In the genomic region with DNA sequence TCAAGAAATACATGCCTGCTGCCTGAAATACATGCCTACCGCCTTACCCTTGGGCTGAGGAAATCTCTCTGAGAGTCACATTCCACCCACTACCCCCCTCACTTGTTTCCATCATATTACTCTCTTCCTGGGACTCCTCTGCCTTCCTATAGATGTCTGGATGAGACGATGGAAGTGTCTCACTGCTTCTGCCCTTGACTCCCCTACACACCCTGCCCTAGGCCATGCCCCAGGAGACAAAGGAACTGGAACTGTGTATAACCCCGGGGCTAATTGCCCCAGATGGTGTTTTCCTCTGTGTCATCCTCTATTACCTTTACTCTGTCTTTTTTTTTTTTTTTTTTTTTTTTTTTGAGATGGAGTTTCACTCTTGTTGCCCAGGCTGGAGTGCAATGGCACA, we compare ENCODE assay signal across 23 cellular contexts.
"Had no signal": no experiment of that assay in that cellular context is flagged by ENCODE, and none has a peak within 500 bp of the region (broad histone marks: within the 10 kb centered on the region; RNA-seq: fewer than 3 reads in every experiment).

No MANE protein-coding gene starts in this region.

- DNase-seq: effector memory CD8-positive, alpha-beta T cell; glutamatergic neuron; left lung; lower lobe of right lung; natural killer cell; posterior cingulate gyrus; spleen; stimulated activated CD4-positive, alpha-beta T cell treated with anti-CD3 and anti-CD28 coated beads, Interleukin-15, amount 100 ng/mL, for 24 hours; stimulated activated CD4-positive, alpha-beta T cell treated with anti-CD3 and anti-CD28 coated beads, Interleukin-2, amount 100 ng/mL, for 24 hours; stimulated activated CD4-positive, alpha-beta T cell treated with anti-CD3 and anti-CD28 coated beads, Interleukin-4, amount 100 ng/mL, for 4 hours; stimulated activated naive B cell treated with anti-CD40 and anti-IgM and Interleukin-4, amounts not matched to agents 10 μg/mL and 1 μg/mL and 100 μg/mL, for 72 hours; stimulated activated naive CD8-positive, alpha-beta T cell treated with anti-CD3 and anti-CD28 coated beads, Interleukin-15, amount 100 ng/mL, for 72 hours; testis had no signal

- H3K9me3 ChIP-seq: esophagus muscularis mucosa, gastroesophageal sphincter, left lung, lower lobe of right lung, spleen, testis, tibial nerve had no signal

- H3K9me3 Mint-ChIP-seq: dendritic cell treated with granulocyte-macrophage colony-stimulating factor and Interleukin-4, amounts not matched to agents 40 ng/mL and 50 ng/mL, for 4 days; effector memory CD8-positive, alpha-beta T cell; memory B cell; mesothelial cell of epicardium; natural killer cell; stimulated activated naive B cell treated with anti-CD40 and anti-IgM and Interleukin-4, amounts not matched to agents 10 μg/mL and 1 μg/mL and 100 μg/mL, for 72 hours; stimulated activated naive CD8-positive, alpha-beta T cell treated with anti-CD3 and anti-CD28 coated beads, Interleukin-15, amount 100 ng/mL, for 72 hours had no signal

- H3K36me3 Mint-ChIP-seq: mesothelial cell of epicardium, natural killer cell had no signal

- FAIRE-seq: colon, keratinocyte had no signal

- H3K27me3 ChIP-seq: esophagus muscularis mucosa, gastroesophageal sphincter, left lung, spleen, testis, tibial nerve had no signal

- H3K4me1 Mint-ChIP-seq: natural killer cell; stimulated activated naive CD8-positive, alpha-beta T cell treated with anti-CD3 and anti-CD28 coated beads, Interleukin-15, amount 100 ng/mL, for 72 hours had no signal

- H3K4me3 ChIP-seq: esophagus muscularis mucosa, gastroesophageal sphincter, left lung, lower lobe of right lung, spleen, testis, tibial nerve had no signal

- H3K4me1 ChIP-seq: gastroesophageal sphincter, left lung, lower lobe of right lung, spleen, testis had no signal

- H3K27ac ChIP-seq: epithelial cell of prostate, esophagus muscularis mucosa, gastroesophageal sphincter, left lung, lower lobe of right lung, spleen, testis, tibial nerve had no signal

- H3K27me3 Mint-ChIP-seq: effector memory CD8-positive, alpha-beta T cell; memory B cell; stimulated activated naive B cell treated with anti-CD40 and anti-IgM and Interleukin-4, amounts not matched to agents 10 μg/mL and 1 μg/mL and 100 μg/mL, for 72 hours; stimulated activated naive CD8-positive, alpha-beta T cell treated with anti-CD3 and anti-CD28 coated beads, Interleukin-15, amount 100 ng/mL, for 72 hours had no signal

- H3K4me3 Mint-ChIP-seq: dendritic cell treated with granulocyte-macrophage colony-stimulating factor and Interleukin-4, amounts not matched to agents 40 ng/mL and 50 ng/mL, for 4 days; effector memory CD8-positive, alpha-beta T cell; memory B cell; mesothelial cell of epicardium; natural killer cell; stimulated activated naive B cell treated with anti-CD40 and anti-IgM and Interleukin-4, amounts not matched to agents 10 μg/mL and 1 μg/mL and 100 μg/mL, for 72 hours; stimulated activated naive CD8-positive, alpha-beta T cell treated with anti-CD3 and anti-CD28 coated beads, Interleukin-15, amount 100 ng/mL, for 72 hours had no signal

- ATAC-seq: effector memory CD8-positive, alpha-beta T cell; gastroesophageal sphincter; left lung; lower lobe of right lung; natural killer cell; sciatic nerve; stimulated activated naive B cell treated with anti-CD40 and anti-IgM and Interleukin-4, amounts not matched to agents 10 μg/mL and 1 μg/mL and 100 μg/mL, for 72 hours; stimulated activated naive CD8-positive, alpha-beta T cell treated with anti-CD3 and anti-CD28 coated beads, Interleukin-15, amount 100 ng/mL, for 72 hours had no signal

- H3K27ac Mint-ChIP-seq: dendritic cell treated with granulocyte-macrophage colony-stimulating factor and Interleukin-4, amounts not matched to agents 40 ng/mL and 50 ng/mL, for 4 days; effector memory CD8-positive, alpha-beta T cell; memory B cell; mesothelial cell of epicardium; natural killer cell; stimulated activated naive B cell treated with anti-CD40 and anti-IgM and Interleukin-4, amounts not matched to agents 10 μg/mL and 1 μg/mL and 100 μg/mL, for 72 hours; stimulated activated naive CD8-positive, alpha-beta T cell treated with anti-CD3 and anti-CD28 coated beads, Interleukin-15, amount 100 ng/mL, for 72 hours had no signal

- H3K36me3 ChIP-seq: esophagus muscularis mucosa, gastroesophageal sphincter, left lung, lower lobe of right lung, tibial nerve had no signal
